In the genomic region with DNA sequence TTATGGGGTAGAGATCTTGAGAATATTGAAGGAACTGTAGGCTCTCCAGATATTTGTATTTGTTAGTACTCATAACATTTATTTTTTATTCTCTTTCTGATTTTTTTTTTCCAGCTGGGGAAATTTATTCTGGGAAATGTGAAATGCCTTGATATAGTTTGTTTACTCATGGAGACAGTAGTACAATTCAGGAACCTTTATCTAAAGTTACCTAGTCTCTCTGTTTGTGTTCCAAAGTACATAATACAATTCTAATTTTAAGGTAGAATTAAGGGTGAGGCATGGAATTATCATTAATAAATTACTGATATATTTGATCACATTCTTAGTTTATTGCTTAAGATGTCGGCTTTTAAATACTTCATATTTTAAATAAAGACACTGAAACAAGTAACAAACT, we compare ENCODE assay signal across 33 cellular contexts.
DNase-seq lines count a peak whose midpoint lies in the region; ATAC-seq, FAIRE-seq and TF ChIP-seq lines count a peak whose summit lies in the region.
"Had no signal": no experiment of that assay in that cellular context is flagged by ENCODE, and none has a peak within 500 bp of the region (broad histone marks: within the 10 kb centered on the region; RNA-seq: fewer than 3 reads in every experiment).

No MANE protein-coding gene starts in this region.

- H3K36me3 ChIP-seq in pancreas (no peaks in the 10 kb centered on the region), small intestine (ENCODE audit: control insufficient read depth in 2 of 2, insufficient read depth in 2 of 2, low read length in 2 of 2) (no peaks in the 10 kb centered on the region)
- H3K36me3 ChIP-seq: BE2C; BLaER1; BLaER1 treated with 17β-estradiol and CSF1 and Interleukin-3, amounts not matched to agents 10 nM and 100 nM had no signal

- TF ChIP-seq CTCF in pancreas (IDR thresholded peaks at IDR 0.05) (no peak), WTC11 (IDR thresholded peaks at IDR 0.05) (no peak)

- no peaks in the 10 kb centered on the region for H3K36me3 Mint-ChIP-seq in WTC11
- H3K36me3 Mint-ChIP-seq: CD14-positive monocyte; CD4-positive, alpha-beta memory T cell; CD4-positive, CD25-positive, alpha-beta regulatory T cell; CD8-positive, alpha-beta memory T cell; CD8-positive, alpha-beta T cell had no signal

- H3K4me1 Mint-ChIP-seq in WTC11 = peaks cover 10% of the 10 kb centered on the region
- H3K4me1 Mint-ChIP-seq: B cell; CD14-positive monocyte; CD4-positive, alpha-beta memory T cell; CD4-positive, CD25-positive, alpha-beta regulatory T cell; CD8-positive, alpha-beta memory T cell had no signal

- peak overlapping the region in 2 of 4 donors; percentile 46 to 47 for H3K27ac ChIP-seq in pancreas
- no peak overlapping the region for H3K27ac ChIP-seq in small intestine (ENCODE audit: low read depth in 1 of 2, low read length in 1 of 2)
- H3K27ac ChIP-seq: 22Rv1; A549; BLaER1; BLaER1 treated with 17β-estradiol and CSF1 and Interleukin-3, amounts not matched to agents 10 nM and 100 nM; C4-2B had no signal

- H3K27me3 ChIP-seq in pancreas (no peaks in the 10 kb centered on the region), small intestine (ENCODE audit: control insufficient read depth in 2 of 2, insufficient read depth in 2 of 2, low read length in 2 of 2) (no peaks in the 10 kb centered on the region)
- H3K27me3 ChIP-seq: BE2C had no signal

- H3K27me3 Mint-ChIP-seq in WTC11 (ENCODE audit: low read depth) = no peaks in the 10 kb centered on the region
- H3K27me3 Mint-ChIP-seq: B cell; CD4-positive, alpha-beta memory T cell; CD4-positive, alpha-beta T cell; CD4-positive, CD25-positive, alpha-beta regulatory T cell had no signal

- H3K4me3 ChIP-seq in pancreas (no peak overlapping the region), small intestine (ENCODE audit: low read depth in 1 of 2, low read length in 2 of 2) (no peak overlapping the region)
- H3K4me3 ChIP-seq: A549; BLaER1; BLaER1 treated with 17β-estradiol and CSF1 and Interleukin-3, amounts not matched to agents 10 nM and 100 nM had no signal

- H3K4me1 ChIP-seq in pancreas (peaks cover 0 to 10% (median 5%) of the 10 kb centered on the region in 3 donors), small intestine (ENCODE audit: control insufficient read depth in 2 of 2, insufficient read depth in 1 of 2, low read depth in 1 of 2, low read length in 1 of 2) (no peaks in the 10 kb centered on the region)
- H3K4me1 ChIP-seq: BE2C; BLaER1; BLaER1 treated with 17β-estradiol and CSF1 and Interleukin-3, amounts not matched to agents 10 nM and 100 nM; Caco-2 had no signal

- POLR2A ChIA-PET in WTC11 (lab: Charles Lee) = no interaction called here

- ATAC-seq in pancreas (peak in 3 of 4 donors; percentile 49 to 92 (median 70)), WTC11 (no peak)
- ATAC-seq: A549; CD8-positive, alpha-beta T cell had no signal

- intact Hi-C loops in pancreas (cut with DNase I) = no loop called here

- no peak for DNase-seq in pancreas
- peak; percentile 20 for DNase-seq in small intestine
- no peak for DNase-seq in WTC11 (ENCODE audit: low spot score)
- DNase-seq in amygdala (lab: John Stamatoyannopoulos, UW) = no peak
- DNase-seq: 8988T; ACHN; AML-193; BE2C; C1 segment of cervical spinal cord; Caco-2; Calu3; CD4-positive, alpha-beta memory T cell; CD4-positive, alpha-beta T cell; CD4-positive, CD25-positive, alpha-beta regulatory T cell; CD8-positive, alpha-beta memory T cell; CD8-positive, alpha-beta T cell; COR-L47; DMS 273 treated with DMSO at 0.1 percent for 48 hours; DMS153; DMS53; DMS79; DMS79 treated with DMSO at 0.1 percent for 48 hours; DND-41; EL had no signal

- CTCF ChIA-PET in WTC11 (lab: Charles Lee) = no interaction called here

- H3K9me3 ChIP-seq in pancreas (no peaks in the 10 kb centered on the region), small intestine (ENCODE audit: control insufficient read depth, low read depth) (no peaks in the 10 kb centered on the region)
- H3K9me3 ChIP-seq: A549, BE2C, BLaER1, Caco-2 had no signal

- 10 to 16% methylated on average over 1 of the region's 1 CpG for WGBS in pancreas, 2 donors
- whole genome bisulfite sequencing in small intestine, 3 donors = 22 to 58% (median 42%) methylated on average over 1 of the region's 1 CpG

- no peaks in the 10 kb centered on the region for H3K9me3 Mint-ChIP-seq in WTC11
- H3K9me3 Mint-ChIP-seq: CD14-positive monocyte; CD4-positive, alpha-beta T cell; CD8-positive, alpha-beta T cell had no signal

- H3K27ac Mint-ChIP-seq in WTC11 = no peak overlapping the region
- H3K27ac Mint-ChIP-seq: B cell; CD14-positive monocyte; CD4-positive, alpha-beta memory T cell; CD4-positive, alpha-beta T cell; CD4-positive, CD25-positive, alpha-beta regulatory T cell; CD8-positive, alpha-beta memory T cell; CD8-positive, alpha-beta T cell had no signal

- H3K4me3 Mint-ChIP-seq in WTC11 = no peak overlapping the region
- H3K4me3 Mint-ChIP-seq: B cell; CD14-positive monocyte; CD4-positive, alpha-beta memory T cell; CD4-positive, alpha-beta T cell; CD4-positive, CD25-positive, alpha-beta regulatory T cell; CD8-positive, alpha-beta memory T cell; CD8-positive, alpha-beta T cell had no signal

- FAIRE-seq in pancreas (lab: Jason Lieb, UNC) (no peak), small intestine (lab: Jason Lieb, UNC) (no peak)
- FAIRE-seq: A204.1, A549, D721Med had no signal

TF ChIP-seq in WTC11, 78 proteins besides CTCF, POLR2A, EP300 and RAD21 (continues in another document):
- TF ChIP-seq, protein P1, sequence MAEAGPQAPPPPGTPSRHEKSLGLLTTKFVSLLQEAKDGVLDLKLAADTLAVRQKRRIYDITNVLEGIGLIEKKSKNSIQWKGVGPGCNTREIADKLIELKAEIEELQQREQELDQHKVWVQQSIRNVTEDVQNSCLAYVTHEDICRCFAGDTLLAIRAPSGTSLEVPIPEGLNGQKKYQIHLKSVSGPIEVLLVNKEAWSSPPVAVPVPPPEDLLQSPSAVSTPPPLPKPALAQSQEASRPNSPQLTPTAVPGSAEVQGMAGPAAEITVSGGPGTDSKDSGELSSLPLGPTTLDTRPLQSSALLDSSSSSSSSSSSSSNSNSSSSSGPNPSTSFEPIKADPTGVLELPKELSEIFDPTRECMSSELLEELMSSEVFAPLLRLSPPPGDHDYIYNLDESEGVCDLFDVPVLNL (CRISPR knock-in tag; IDR thresholded peaks at IDR 0.05; ENCODE audit: borderline replicate concordance, low read depth) = no peak
- no peak for TF ChIP-seq ZBTB21 (CRISPR knock-in tag; IDR thresholded peaks at IDR 0.05; ENCODE audit: borderline replicate concordance)
- TF ChIP-seq, protein P2, sequence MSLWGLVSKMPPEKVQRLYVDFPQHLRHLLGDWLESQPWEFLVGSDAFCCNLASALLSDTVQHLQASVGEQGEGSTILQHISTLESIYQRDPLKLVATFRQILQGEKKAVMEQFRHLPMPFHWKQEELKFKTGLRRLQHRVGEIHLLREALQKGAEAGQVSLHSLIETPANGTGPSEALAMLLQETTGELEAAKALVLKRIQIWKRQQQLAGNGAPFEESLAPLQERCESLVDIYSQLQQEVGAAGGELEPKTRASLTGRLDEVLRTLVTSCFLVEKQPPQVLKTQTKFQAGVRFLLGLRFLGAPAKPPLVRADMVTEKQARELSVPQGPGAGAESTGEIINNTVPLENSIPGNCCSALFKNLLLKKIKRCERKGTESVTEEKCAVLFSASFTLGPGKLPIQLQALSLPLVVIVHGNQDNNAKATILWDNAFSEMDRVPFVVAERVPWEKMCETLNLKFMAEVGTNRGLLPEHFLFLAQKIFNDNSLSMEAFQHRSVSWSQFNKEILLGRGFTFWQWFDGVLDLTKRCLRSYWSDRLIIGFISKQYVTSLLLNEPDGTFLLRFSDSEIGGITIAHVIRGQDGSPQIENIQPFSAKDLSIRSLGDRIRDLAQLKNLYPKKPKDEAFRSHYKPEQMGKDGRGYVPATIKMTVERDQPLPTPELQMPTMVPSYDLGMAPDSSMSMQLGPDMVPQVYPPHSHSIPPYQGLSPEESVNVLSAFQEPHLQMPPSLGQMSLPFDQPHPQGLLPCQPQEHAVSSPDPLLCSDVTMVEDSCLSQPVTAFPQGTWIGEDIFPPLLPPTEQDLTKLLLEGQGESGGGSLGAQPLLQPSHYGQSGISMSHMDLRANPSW (CRISPR knock-in tag; conservative IDR thresholded peaks at IDR 0.05; ENCODE audit: low read depth) = no peak
- TF ChIP-seq, protein P3, sequence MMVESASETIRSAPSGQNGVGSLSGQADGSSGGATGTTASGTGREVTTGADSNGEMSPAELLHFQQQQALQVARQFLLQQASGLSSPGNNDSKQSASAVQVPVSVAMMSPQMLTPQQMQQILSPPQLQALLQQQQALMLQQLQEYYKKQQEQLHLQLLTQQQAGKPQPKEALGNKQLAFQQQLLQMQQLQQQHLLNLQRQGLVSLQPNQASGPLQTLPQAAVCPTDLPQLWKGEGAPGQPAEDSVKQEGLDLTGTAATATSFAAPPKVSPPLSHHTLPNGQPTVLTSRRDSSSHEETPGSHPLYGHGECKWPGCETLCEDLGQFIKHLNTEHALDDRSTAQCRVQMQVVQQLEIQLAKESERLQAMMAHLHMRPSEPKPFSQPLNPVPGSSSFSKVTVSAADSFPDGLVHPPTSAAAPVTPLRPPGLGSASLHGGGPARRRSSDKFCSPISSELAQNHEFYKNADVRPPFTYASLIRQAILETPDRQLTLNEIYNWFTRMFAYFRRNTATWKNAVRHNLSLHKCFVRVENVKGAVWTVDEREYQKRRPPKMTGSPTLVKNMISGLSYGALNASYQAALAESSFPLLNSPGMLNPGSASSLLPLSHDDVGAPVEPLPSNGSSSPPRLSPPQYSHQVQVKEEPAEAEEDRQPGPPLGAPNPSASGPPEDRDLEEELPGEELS (CRISPR knock-in tag; IDR thresholded peaks at IDR 0.05) = no peak
- TF ChIP-seq JAZF1 (CRISPR knock-in tag; IDR thresholded peaks at IDR 0.05) = no peak
- TF ChIP-seq, protein P4, sequence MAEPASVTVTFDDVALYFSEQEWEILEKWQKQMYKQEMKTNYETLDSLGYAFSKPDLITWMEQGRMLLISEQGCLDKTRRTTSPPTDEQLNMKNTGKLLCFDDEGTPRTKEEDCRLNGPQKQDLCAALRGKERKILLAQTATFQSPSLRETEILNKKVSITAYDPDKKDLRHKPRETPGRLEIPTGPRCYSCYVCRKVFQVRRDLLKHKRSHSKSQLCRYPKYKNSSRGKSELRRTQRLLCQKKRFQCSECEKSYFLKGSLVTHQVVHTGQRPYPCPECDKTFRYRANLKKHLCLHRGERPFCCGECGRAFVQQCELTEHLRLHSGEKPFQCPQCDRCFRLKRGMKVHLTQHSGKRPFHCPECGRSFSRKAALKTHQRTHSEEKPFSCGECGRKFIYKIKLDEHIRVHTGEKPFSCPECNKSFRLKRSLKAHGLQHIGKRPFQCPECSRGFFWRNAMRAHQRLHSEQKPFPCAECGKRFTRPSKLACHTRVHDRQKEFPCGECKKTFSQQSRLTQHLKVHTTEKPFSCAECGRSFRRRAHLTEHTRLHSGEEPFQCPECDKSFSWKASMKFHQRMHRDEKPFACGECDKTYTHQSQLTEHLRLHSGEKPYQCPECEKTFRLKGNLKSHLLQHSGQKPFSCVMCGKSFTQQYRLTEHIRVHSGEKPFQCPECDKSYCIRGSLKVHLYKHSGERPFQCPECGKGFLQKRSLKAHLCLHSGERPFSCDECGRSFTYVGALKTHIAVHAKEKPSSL (CRISPR knock-in tag; conservative IDR thresholded peaks at IDR 0.05) = no peak
- no peak for TF ChIP-seq TP53 (CRISPR knock-in tag; IDR thresholded peaks at IDR 0.05)
- no peak for TF ChIP-seq TEAD4 (CRISPR knock-in tag; IDR thresholded peaks at IDR 0.05)
- TF ChIP-seq CREB1 (CRISPR knock-in tag; IDR thresholded peaks at IDR 0.05) = no peak
